7 cellular contexts compared by ENCODE assay signal in the genomic region with DNA sequence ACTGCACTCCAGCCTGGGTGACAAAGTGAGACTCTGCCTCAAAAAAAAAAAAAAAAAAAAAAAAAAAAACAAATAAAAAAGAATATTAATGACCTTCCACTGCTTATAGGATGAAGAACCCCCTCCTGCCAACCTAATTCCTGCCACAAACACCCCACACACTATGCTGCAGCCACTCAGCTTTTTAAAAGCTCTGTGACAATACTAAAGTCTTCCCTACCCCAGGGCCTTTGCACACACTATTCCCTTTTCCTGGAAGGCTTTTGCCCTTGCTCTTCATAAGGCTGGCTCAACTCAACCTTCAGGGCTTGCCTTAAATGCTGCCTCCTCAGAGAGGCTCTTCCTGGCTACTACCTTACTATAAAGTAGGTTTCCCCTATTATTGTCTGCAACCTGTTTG. TPM values are rescaled to one million over a fixed set of nuclear protein-coding genes. Genes with fewer than 3 reads are reported as not detected.
"Had no signal": no experiment of that assay in that cellular context is flagged by ENCODE, and none has a peak within 500 bp of the region (broad histone marks: within the 10 kb centered on the region; RNA-seq: fewer than 3 reads in every experiment).

No MANE protein-coding gene starts in this region.

- H3K27ac ChIP-seq: GM23248 had no signal

- H3K4me3 ChIP-seq: GM23248 had no signal

- ATAC-seq: HepG2 had no signal

- DNase-seq: GM23248, GOT3, H9, HCEC 1CT, KG1 had no signal

- H3K4me3 Mint-ChIP-seq: H9 had no signal

- H3K36me3 Mint-ChIP-seq: IgD-negative memory B cell had no signal

- H3K9me3 Mint-ChIP-seq: H9 had no signal

- H3K27me3 Mint-ChIP-seq: IgD-negative memory B cell had no signal

RNA-seq across cellular contexts. Expression of a gene that starts 10.8 kb away (rescaled TPM):
- total RNA-seq: GM23248 had no signal
